13 cellular contexts compared by ENCODE assay signal in genomic region chr7:139825666-139826290, GRCh38. TPM values are rescaled to one million over a fixed set of nuclear protein-coding genes. Genes with fewer than 3 reads are reported as not detected.
DNase-seq lines count a peak whose midpoint lies in the region; ATAC-seq, FAIRE-seq and TF ChIP-seq lines count a peak whose summit lies in the region.
"Had no signal": no experiment of that assay in that cellular context is flagged by ENCODE, and none has a peak within 500 bp of the region (broad histone marks: within the 10 kb centered on the region; RNA-seq: fewer than 3 reads in every experiment).

No MANE protein-coding gene starts in this region.

- peak; percentile 50 for DNase-seq in EH (ENCODE audit: low read depth)
- DNase-seq in NCI-H69 (lab: John Stamatoyannopoulos, UW), result peak; percentile 9
- DNase-seq in bronchial epithelial cell (ENCODE audit: low read depth), result peak; percentile 62
- peak; percentile 35 to 63 for DNase-seq in left lung
- no peak for DNase-seq in WTC11 (ENCODE audit: low spot score)
- DNase-seq in NCI-H345 treated with DMSO at 0.1 percent for 48 hours (lab: John Stamatoyannopoulos, UW; ENCODE audit: unreplicated experiment), result no peak
- no peak for DNase-seq in GF-D8 (lab: John Stamatoyannopoulos, UW)
- DNase-seq: CD8-positive, alpha-beta memory T cell; effector CD4-positive, alpha-beta T cell; GOT3; NCI-H187 had no signal

- POLR2A ChIA-PET in WTC11 (lab: Charles Lee), result no interaction called here

- no peak for ATAC-seq in left lung
- no peak for ATAC-seq in HG02571 (IDR thresholded peaks at IDR 0.05; ENCODE audit: unreplicated experiment)
- no peak for ATAC-seq in WTC11
- ATAC-seq: activated naive CD4-positive, alpha-beta T cell treated with anti-CD3 and anti-CD28 coated beads, Interleukin-2, amount 50 U/mL, for 72 hours had no signal

- no peak overlapping the region for H3K4me3 ChIP-seq in bronchial epithelial cell (ENCODE audit: low read depth, low read length)
- no peak overlapping the region for H3K4me3 ChIP-seq in left lung

- TF ChIP-seq CTCF in bronchial epithelial cell (IDR thresholded peaks at IDR 0.05; ENCODE audit: insufficient read depth, low read length, severe bottlenecking), result no peak
- no peak for TF ChIP-seq CTCF in left lung (IDR thresholded peaks at IDR 0.05)
- no peak for TF ChIP-seq CTCF in WTC11 (IDR thresholded peaks at IDR 0.05)

- H3K4me3 Mint-ChIP-seq in WTC11, result no peak overlapping the region

- H3K36me3 ChIP-seq in bronchial epithelial cell (ENCODE audit: control insufficient read depth, insufficient read depth, low read length) (no peaks in the 10 kb centered on the region), left lung (no peaks in the 10 kb centered on the region)

- no peak overlapping the region for H3K27ac Mint-ChIP-seq in WTC11
- H3K27ac Mint-ChIP-seq: activated naive CD4-positive, alpha-beta T cell treated with anti-CD3 and anti-CD28 coated beads, Interleukin-2, amount 50 U/mL, for 72 hours had no signal

- no peaks in the 10 kb centered on the region; the same call in 1 of the 2 replicates for H3K27me3 Mint-ChIP-seq in WTC11 (ENCODE audit: low read depth)

- no peaks in the 10 kb centered on the region for H3K36me3 Mint-ChIP-seq in WTC11
- H3K36me3 Mint-ChIP-seq: CD8-positive, alpha-beta memory T cell had no signal

- H3K27ac ChIP-seq in left lung, result no peak overlapping the region

- FAIRE-seq in bronchial epithelial cell (lab: Jason Lieb, UNC), result no peak

- intact Hi-C loops in left lung (cut with DNase I), result no loop called here

- CTCF ChIA-PET in WTC11 (lab: Charles Lee), result interaction anchor here (1.0 to 1.6 kb wide), 2 partner anchors 180 to 323 kb away, joined by 3 to 4 read pairs; no protein-coding TSS in a partner anchor

- H3K4me1 Mint-ChIP-seq in WTC11, result peaks cover 13% of the 10 kb centered on the region

- H3K9me3 ChIP-seq in left lung, result no peaks in the 10 kb centered on the region

- H3K27me3 ChIP-seq in bronchial epithelial cell (ENCODE audit: control insufficient read depth, insufficient read depth, low read length) (peaks cover 1% of the 10 kb centered on the region), left lung (no peaks in the 10 kb centered on the region)

- no peaks in the 10 kb centered on the region for H3K9me3 Mint-ChIP-seq in WTC11
- H3K9me3 Mint-ChIP-seq: activated naive CD4-positive, alpha-beta T cell treated with anti-CD3 and anti-CD28 coated beads, Interleukin-2, amount 50 U/mL, for 72 hours; CD8-positive, alpha-beta memory T cell had no signal

- peaks cover 12 to 26% of the 10 kb centered on the region in 2 donors for H3K4me1 ChIP-seq in left lung

TF ChIP-seq in WTC11, 78 proteins besides CTCF, POLR2A, EP300 and RAD21:
- TF ChIP-seq EMX1 (CRISPR knock-in tag; IDR thresholded peaks at IDR 0.05) (no peak), NR2C2 (CRISPR knock-in tag; IDR thresholded peaks at IDR 0.05) (no peak), TCF7 (CRISPR knock-in tag; IDR thresholded peaks at IDR 0.05; ENCODE audit: low read depth) (no peak), ZNF671 (CRISPR knock-in tag; IDR thresholded peaks at IDR 0.05) (no peak), SMAD3 (CRISPR knock-in tag; IDR thresholded peaks at IDR 0.05; ENCODE audit: borderline replicate concordance) (no peak), TP53 (CRISPR knock-in tag; IDR thresholded peaks at IDR 0.05) (no peak), FOXP1 (CRISPR knock-in tag; IDR thresholded peaks at IDR 0.05; ENCODE audit: borderline replicate concordance) (no peak), PREB (CRISPR knock-in tag; IDR thresholded peaks at IDR 0.05; ENCODE audit: borderline replicate concordance) (no peak), FOXK1 (CRISPR knock-in tag; IDR thresholded peaks at IDR 0.05) (no peak), ZNF317 (CRISPR knock-in tag; IDR thresholded peaks at IDR 0.05; ENCODE audit: borderline replicate concordance, low read depth) (no peak), ELF4 (CRISPR knock-in tag; IDR thresholded peaks at IDR 0.05; ENCODE audit: low read depth) (no peak), CREB1 (CRISPR knock-in tag; IDR thresholded peaks at IDR 0.05) (no peak), ZBTB43 (CRISPR knock-in tag; IDR thresholded peaks at IDR 0.05) (no peak), ETV6 (CRISPR knock-in tag; IDR thresholded peaks at IDR 0.05) (no peak)
- TF ChIP-seq, protein P1, sequence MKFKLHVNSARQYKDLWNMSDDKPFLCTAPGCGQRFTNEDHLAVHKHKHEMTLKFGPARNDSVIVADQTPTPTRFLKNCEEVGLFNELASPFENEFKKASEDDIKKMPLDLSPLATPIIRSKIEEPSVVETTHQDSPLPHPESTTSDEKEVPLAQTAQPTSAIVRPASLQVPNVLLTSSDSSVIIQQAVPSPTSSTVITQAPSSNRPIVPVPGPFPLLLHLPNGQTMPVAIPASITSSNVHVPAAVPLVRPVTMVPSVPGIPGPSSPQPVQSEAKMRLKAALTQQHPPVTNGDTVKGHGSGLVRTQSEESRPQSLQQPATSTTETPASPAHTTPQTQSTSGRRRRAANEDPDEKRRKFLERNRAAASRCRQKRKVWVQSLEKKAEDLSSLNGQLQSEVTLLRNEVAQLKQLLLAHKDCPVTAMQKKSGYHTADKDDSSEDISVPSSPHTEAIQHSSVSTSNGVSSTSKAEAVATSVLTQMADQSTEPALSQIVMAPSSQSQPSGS (CRISPR knock-in tag; IDR thresholded peaks at IDR 0.05; ENCODE audit: borderline replicate concordance, low read depth), result no peak
- TF ChIP-seq, protein P2, sequence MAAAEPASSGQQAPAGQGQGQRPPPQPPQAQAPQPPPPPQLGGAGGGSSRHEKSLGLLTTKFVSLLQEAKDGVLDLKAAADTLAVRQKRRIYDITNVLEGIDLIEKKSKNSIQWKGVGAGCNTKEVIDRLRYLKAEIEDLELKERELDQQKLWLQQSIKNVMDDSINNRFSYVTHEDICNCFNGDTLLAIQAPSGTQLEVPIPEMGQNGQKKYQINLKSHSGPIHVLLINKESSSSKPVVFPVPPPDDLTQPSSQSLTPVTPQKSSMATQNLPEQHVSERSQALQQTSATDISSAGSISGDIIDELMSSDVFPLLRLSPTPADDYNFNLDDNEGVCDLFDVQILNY (CRISPR knock-in tag; IDR thresholded peaks at IDR 0.05), result no peak

RNA-seq across cellular contexts. Expression of gene TBXAS1, which starts 3.3 kb away (rescaled TPM):
- total RNA-seq in bronchial epithelial cell (0.26 and 0.38 TPM in 2 replicates), left lung (100 to 1,000 TPM in 1 of 2 donors, 10 to 100 TPM in 1; 38.4 to 103 TPM), WTC11 (2021) (0.82 to 2.6 TPM (median 2.3 TPM) in 3 replicates)

RNA-seq across cellular contexts. Expression of gene HIPK2, which starts 48.0 kb away (rescaled TPM):
- total RNA-seq in bronchial epithelial cell, result 5.8 and 8.4 TPM in 2 replicates
- total RNA-seq in left lung, result 10 to 100 TPM; 42.8 to 61.8 TPM
- 20.8 to 25.3 TPM (median 21.3 TPM) in 3 replicates for total RNA-seq in WTC11 (2021)

Comparison
In these comparisons a context has a peak if more than half of its experiments do, and no peak if none do; other contexts are left out.
1. DNase-seq: peak in EH (single experiment), NCI-H69 (single experiment), bronchial epithelial cell (single experiment) and left lung (2 of 2); none in WTC11 (single experiment), NCI-H345 treated with DMSO at 0.1 percent for 48 hours (single experiment) and GF-D8 (single experiment).
2. RNA of gene TBXAS1, which starts 3.3 kb away (total RNA-seq): 38.4 to 103 TPM in left lung; 0.82 to 2.6 TPM in WTC11 and 0.26 to 0.38 TPM in bronchial epithelial cell; every median in the first group is over 10 times any median in the second.